Comparison of ENCODE assay signal across 6 cellular contexts in genomic region chr19:2239173-2239572, GRCh38. TPM values are rescaled to one million over a fixed set of nuclear protein-coding genes. Genes with fewer than 3 reads are reported as not detected.
DNase-seq lines count a peak whose midpoint lies in the region; ATAC-seq and TF ChIP-seq lines count a peak whose summit lies in the region.

No MANE protein-coding gene starts in this region.

- H3K4me3 Mint-ChIP-seq in activated naive CD4-positive, alpha-beta T cell treated with anti-CD3 and anti-CD28 coated beads, Interleukin-2, amount 50 U/mL, for 24 hours: peak overlapping the region; percentile 97
- peak overlapping the region; percentile 90 to 96 for H3K4me3 Mint-ChIP-seq in effector memory CD8-positive, alpha-beta T cell

- H3K27me3 ChIP-seq in thoracic aorta (replicated peaks; ENCODE audit: insufficient read depth): no peaks in the 10 kb centered on the region

- no peaks in the 10 kb centered on the region for H3K9me3 Mint-ChIP-seq in activated naive CD4-positive, alpha-beta T cell treated with anti-CD3 and anti-CD28 coated beads, Interleukin-2, amount 50 U/mL, for 24 hours
- no peaks in the 10 kb centered on the region for H3K9me3 Mint-ChIP-seq in effector memory CD8-positive, alpha-beta T cell

- peak overlapping the region; percentile 74 for H3K4me3 ChIP-seq in thoracic aorta

- H3K36me3 Mint-ChIP-seq in activated naive CD4-positive, alpha-beta T cell treated with anti-CD3 and anti-CD28 coated beads, Interleukin-2, amount 50 U/mL, for 24 hours: peaks cover 13% of the 10 kb centered on the region
- H3K36me3 Mint-ChIP-seq in effector memory CD8-positive, alpha-beta T cell (ENCODE audit: insufficient read depth): peaks cover 59% of the 10 kb centered on the region

- TF ChIP-seq CTCF in thoracic aorta (IDR thresholded peaks at IDR 0.05): no peak

- peaks cover 10% of the 10 kb centered on the region for H3K36me3 ChIP-seq in thoracic aorta

- no peaks in the 10 kb centered on the region for H3K9me3 ChIP-seq in thoracic aorta

- H3K4me1 ChIP-seq in thoracic aorta (ENCODE audit: control insufficient read depth in 1 of 2, low read depth in 2 of 2): peaks cover 51 to 80% of the 10 kb centered on the region in 2 donors

- peak overlapping the region; percentile 81 to 82 for H3K27ac ChIP-seq in thoracic aorta

- H3K27me3 Mint-ChIP-seq in activated naive CD4-positive, alpha-beta T cell treated with anti-CD3 and anti-CD28 coated beads, Interleukin-2, amount 50 U/mL, for 24 hours: no peaks in the 10 kb centered on the region
- no peaks in the 10 kb centered on the region for H3K27me3 Mint-ChIP-seq in effector memory CD8-positive, alpha-beta T cell

- ATAC-seq in effector memory CD8-positive, alpha-beta T cell (replicated peaks): no peak
- ATAC-seq in thoracic aorta (ENCODE audit: insufficient number of reproducible peaks, low FRiP score, low read depth) (no peak), HG02938 (IDR thresholded peaks at IDR 0.05; ENCODE audit: unreplicated experiment) (no peak)

- H3K4me1 Mint-ChIP-seq in activated naive CD4-positive, alpha-beta T cell treated with anti-CD3 and anti-CD28 coated beads, Interleukin-2, amount 50 U/mL, for 24 hours: peaks cover 67% of the 10 kb centered on the region
- peaks cover 67 to 70% of the 10 kb centered on the region in 2 donors for H3K4me1 Mint-ChIP-seq in effector memory CD8-positive, alpha-beta T cell (ENCODE audit: low read depth in 2 of 2)

- H3K27ac Mint-ChIP-seq in activated naive CD4-positive, alpha-beta T cell treated with anti-CD3 and anti-CD28 coated beads, Interleukin-2, amount 50 U/mL, for 24 hours: peak overlapping the region; percentile 89
- H3K27ac Mint-ChIP-seq in effector memory CD8-positive, alpha-beta T cell: peak overlapping the region; percentile 98 to 100

- DNase-seq in activated naive CD4-positive, alpha-beta T cell (lab: John Stamatoyannopoulos, UW): no peak
- DNase-seq in effector memory CD8-positive, alpha-beta T cell: no peak
- DNase-seq in thoracic aorta (ENCODE audit: low spot score): no peak
- no peak for DNase-seq in ureter (ENCODE audit: low spot score)

RNA-seq across cellular contexts. Expression of gene SF3A2, which starts 2.5 kb away (rescaled TPM):
- total RNA-seq in thoracic aorta: 10 to 100 TPM; 23.8 to 43.7 TPM
- total RNA-seq in ureter: 65.8 TPM

RNA-seq across cellular contexts. Expression of gene PLEKHJ1, which starts 3.0 kb away (rescaled TPM):
- total RNA-seq in thoracic aorta (10 to 100 TPM; 26.3 to 46.2 TPM), ureter (52.0 TPM)

RNA-seq across cellular contexts. Expression of gene AMH, which starts 9.9 kb away (rescaled TPM):
- under 1 TPM; 0.92 to 0.95 TPM for total RNA-seq in thoracic aorta
- total RNA-seq in ureter: 1.3 TPM

RNA-seq across cellular contexts. Expression of gene JSRP1, which starts 17.0 kb away (rescaled TPM):
- not detected for total RNA-seq in thoracic aorta
- total RNA-seq in ureter: 0.49 TPM

RNA-seq across cellular contexts. Expression of gene PEAK3, which starts 42.8 kb away (rescaled TPM):
- total RNA-seq in thoracic aorta (1 to 10 TPM; 1.2 to 3.0 TPM), ureter (0.99 TPM)
